ENCODE assay signal across 8 cellular contexts in the genomic region with DNA sequence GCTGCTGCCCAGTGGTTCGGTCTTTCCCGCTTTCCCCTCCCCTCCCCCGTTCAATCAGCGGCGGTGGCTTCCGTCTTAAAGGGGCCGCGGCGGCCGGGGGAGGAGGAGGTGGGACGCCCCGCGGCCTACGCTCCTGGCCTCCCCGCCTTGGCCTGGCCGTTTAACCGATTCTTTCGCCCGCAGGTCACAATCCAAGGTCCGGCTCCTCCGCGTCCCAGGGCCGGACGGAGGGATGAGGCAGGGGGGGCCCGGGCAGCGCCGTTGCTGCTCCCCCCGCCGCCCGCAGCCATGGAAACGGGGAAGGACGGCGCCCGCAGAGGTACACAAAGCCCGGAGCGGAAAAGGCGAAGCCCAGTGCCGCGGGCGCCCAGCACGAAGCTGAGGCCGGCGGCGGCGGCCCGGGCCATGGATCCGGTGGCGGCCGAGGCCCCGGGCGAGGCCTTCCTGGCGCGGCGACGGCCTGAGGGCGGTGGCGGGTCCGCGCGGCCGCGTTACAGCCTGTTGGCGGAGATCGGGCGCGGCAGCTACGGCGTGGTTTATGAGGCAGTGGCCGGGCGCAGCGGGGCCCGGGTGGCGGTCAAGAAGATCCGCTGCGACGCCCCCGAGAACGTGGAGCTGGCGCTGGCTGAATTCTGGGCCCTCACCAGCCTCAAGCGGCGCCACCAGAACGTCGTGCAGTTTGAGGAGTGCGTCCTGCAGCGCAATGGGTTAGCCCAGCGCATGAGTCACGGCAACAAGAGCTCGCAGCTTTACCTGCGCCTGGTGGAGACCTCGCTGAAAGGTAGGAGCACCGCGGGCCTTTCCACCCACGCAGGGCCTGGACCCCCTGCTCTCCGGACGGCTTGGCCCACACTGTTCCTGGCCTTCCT. TPM values are rescaled to one million over a fixed set of nuclear protein-coding genes. Genes with fewer than 3 reads are reported as not detected.
DNase-seq lines count a peak whose midpoint lies in the region; ATAC-seq and TF ChIP-seq lines count a peak whose summit lies in the region.

No MANE protein-coding gene starts in this region.

- no peaks in the 10 kb centered on the region; the same call in 1 of the 2 replicates for H3K36me3 ChIP-seq in GM06990 (ENCODE audit: control insufficient read depth, insufficient read depth, low read length)
- peaks cover 26% of the 10 kb centered on the region for H3K36me3 ChIP-seq in HAP-1 (replicated peaks)
- H3K36me3 ChIP-seq in MM.1S (replicated peaks; ENCODE audit: insufficient read depth, low read length) = 0 out of 2 replicates have a peak, but pooled peaks cover 8% of the 10 kb centered on the region
- H3K36me3 ChIP-seq in SK-N-SH (replicated peaks in 1 of 2; ENCODE audit: control insufficient read depth in 1 of 2, insufficient read depth in 2 of 2, low read length in 1 of 2) = peaks cover 13 to 27% of the 10 kb centered on the region in 2 experiments
- peaks cover 0 to 12% of the 10 kb centered on the region in 2 experiments for H3K36me3 ChIP-seq in trophoblast cell (ENCODE audit: control insufficient read depth in 1 of 2, insufficient read depth in 2 of 2, low read length in 2 of 2)
- H3K36me3 ChIP-seq in tibial nerve = peaks cover 0 to 3% (median 0%) of the 10 kb centered on the region in 3 donors

- no peak for TF ChIP-seq RAD21 in SK-N-SH (IDR thresholded peaks at IDR 0.05; ENCODE audit: low read length)

- POLR2A ChIA-PET in SK-N-SH (lab: Yijun Ruan, JAX) = interaction anchor here (0.9 to 2.0 kb wide), 6 partner anchors 9 to 326 kb away, joined by 3 to 5 read pairs (median 3); no protein-coding TSS in a partner anchor

- peak overlapping the region; percentile 46 for H3K4ac ChIP-seq in trophoblast cell (ENCODE audit: low read depth, low read length)

- H4K12ac ChIP-seq in trophoblast cell (ENCODE audit: low read depth, low read length) = peak overlapping the region; percentile 70

- H3K27me3 ChIP-seq in GM06990 (replicated peaks; ENCODE audit: control insufficient read depth, insufficient read depth, low read length) (no peaks in the 10 kb centered on the region), HAP-1 (ENCODE audit: low read depth) (no peaks in the 10 kb centered on the region), MM.1S (replicated peaks; ENCODE audit: insufficient read depth, low read length) (no peaks in the 10 kb centered on the region), SK-N-SH (ENCODE audit: insufficient read depth) (no peaks in the 10 kb centered on the region), trophoblast cell (ENCODE audit: insufficient read depth, low read length) (no peaks in the 10 kb centered on the region), tibial nerve (no peaks in the 10 kb centered on the region)

- H4K8ac ChIP-seq in trophoblast cell (ENCODE audit: low read depth, low read length) = peak overlapping the region; percentile 92

- peak overlapping the region; percentile 98 for H3K9ac ChIP-seq in MM.1S (ENCODE audit: low read length)
- H3K9ac ChIP-seq in SK-N-SH = peak overlapping the region; percentile 99
- peak overlapping the region; percentile 77 for H3K9ac ChIP-seq in trophoblast cell (ENCODE audit: low read length)

- intact Hi-C loops in Right ventricle myocardium superior (cut with DNase I) = loop anchor here (5.0 kb wide), 1 partner anchor 39 kb away; no protein-coding TSS in a partner anchor

- peaks cover 19% of the 10 kb centered on the region for H3K79me1 ChIP-seq in trophoblast cell (ENCODE audit: low read length)

- no peak for TF ChIP-seq EP300 in SK-N-SH (IDR thresholded peaks at IDR 0.05; ENCODE audit: borderline replicate concordance in 1 of 2, low read depth in 1 of 2, low read length in 1 of 2)
- peak; percentile 11 to 90 for TF ChIP-seq EP300 in tibial nerve (IDR thresholded peaks at IDR 0.05)

- CTCF ChIA-PET in SK-N-SH (lab: Yijun Ruan, JAX) = interaction anchor here (1.0 to 3.0 kb wide), 8 partner anchors 9 to 326 kb away, joined by 3 to 19 read pairs (median 4); no protein-coding TSS in a partner anchor

- in situ Hi-C loops in HAP-1 (cut with MboI; ENCODE audit: low sequenced_read_pairs) = no loop called here

- H2BK5ac ChIP-seq in trophoblast cell (ENCODE audit: low read depth, low read length, poor library complexity) = peak overlapping the region; percentile 98

- peak; percentile 91 for DNase-seq in GM06990 (ENCODE audit: extremely low read depth, insufficient read length)
- peak; percentile 67 to 89 for DNase-seq in HAP-1 (ENCODE audit: low spot score in 2 of 2)
- peak; percentile 85 for DNase-seq in MM.1S
- peak; percentile 97 for DNase-seq in SK-N-SH
- peak; percentile 81 for DNase-seq in activated naive CD8-positive, alpha-beta T cell treated with anti-CD3 and anti-CD28 coated beads for 36 hours
- DNase-seq in Right ventricle myocardium superior = peak; percentile 92
- peak; percentile 82 to 87 for DNase-seq in trophoblast cell
- DNase-seq in tibial nerve (ENCODE audit: low spot score in 2 of 2) = peak; percentile 77 to 82

- peak overlapping the region; percentile 99 for H3K27ac Mint-ChIP-seq in activated naive CD8-positive, alpha-beta T cell treated with anti-CD3 and anti-CD28 coated beads for 36 hours

- H3K14ac ChIP-seq in trophoblast cell (ENCODE audit: low read length) = peak overlapping the region; percentile 91

- H3K9me2 ChIP-seq in MM.1S (replicated peaks; ENCODE audit: insufficient read depth, low read length) (no peaks in the 10 kb centered on the region), SK-N-SH (no peaks in the 10 kb centered on the region)

- H2BK12ac ChIP-seq in trophoblast cell (ENCODE audit: low read length) = peak overlapping the region; percentile 28

- peak overlapping the region; percentile 97 for H3K27ac ChIP-seq in MM.1S (ENCODE audit: low read length)
- peak overlapping the region; percentile 99 to 100 for H3K27ac ChIP-seq in SK-N-SH (ENCODE audit: low read depth in 2 of 2, low read length in 1 of 2)
- peak overlapping the region; percentile 98 for H3K27ac ChIP-seq in trophoblast cell (ENCODE audit: low read depth, low read length)
- H3K27ac ChIP-seq in tibial nerve = peak overlapping the region; percentile 94 to 99 (median 98)

- peak overlapping the region; percentile 85 for H2AFZ ChIP-seq in MM.1S (ENCODE audit: low read length)
- peak overlapping the region; percentile 89 for H2AFZ ChIP-seq in SK-N-SH (ENCODE audit: low read depth)
- peak overlapping the region; percentile 95 for H2AFZ ChIP-seq in trophoblast cell (ENCODE audit: insufficient read depth, low read length, poor library complexity)

- H3K4me2 ChIP-seq in MM.1S (ENCODE audit: low read depth, low read length) (peak overlapping the region; percentile 88), SK-N-SH (peak overlapping the region; percentile 95), trophoblast cell (ENCODE audit: low read length) (peak overlapping the region; percentile 78)

- H2BK120ac ChIP-seq in trophoblast cell (ENCODE audit: insufficient read depth, low read length, poor library complexity) = peak overlapping the region; percentile 97

- peak overlapping the region; percentile 57 for H2AK5ac ChIP-seq in trophoblast cell (ENCODE audit: low read length)

- peaks cover 15% of the 10 kb centered on the region; the same call in 1 of the 2 replicates for H3F3A ChIP-seq in MM.1S (ENCODE audit: insufficient read depth, low read length)
- H3F3A ChIP-seq in SK-N-SH (replicated peaks; ENCODE audit: insufficient read depth) = no peaks in the 10 kb centered on the region

- H3K4me3 Mint-ChIP-seq in activated naive CD8-positive, alpha-beta T cell treated with anti-CD3 and anti-CD28 coated beads for 36 hours = peak overlapping the region; percentile 95

- peak overlapping the region; percentile 96 for H3K4me3 ChIP-seq in GM06990 (replicated peaks; ENCODE audit: low read depth, low read length)
- H3K4me3 ChIP-seq in HAP-1 = peak overlapping the region; percentile 89
- peak overlapping the region; percentile 93 for H3K4me3 ChIP-seq in MM.1S (ENCODE audit: low read length)
- H3K4me3 ChIP-seq in SK-N-SH (ENCODE audit: low read depth in 2 of 2, low read length in 1 of 2) = peak overlapping the region; percentile 87 to 91
- H3K4me3 ChIP-seq in trophoblast cell (ENCODE audit: low read depth, low read length) = peak overlapping the region; percentile 88
- H3K4me3 ChIP-seq in tibial nerve = peak overlapping the region; percentile 76 to 96 (median 89)

- H4K91ac ChIP-seq in trophoblast cell (ENCODE audit: low read depth, low read length) = peak overlapping the region; percentile 96

- no peaks in the 10 kb centered on the region for H3K9me3 Mint-ChIP-seq in activated naive CD8-positive, alpha-beta T cell treated with anti-CD3 and anti-CD28 coated beads for 36 hours

- H3K79me2 ChIP-seq in MM.1S (ENCODE audit: low read length) = peaks cover 50% of the 10 kb centered on the region
- H3K79me2 ChIP-seq in SK-N-SH (ENCODE audit: insufficient read depth) = peaks cover 56% of the 10 kb centered on the region
- peaks cover 26% of the 10 kb centered on the region for H3K79me2 ChIP-seq in trophoblast cell (ENCODE audit: control insufficient read depth, insufficient read depth, low read length, poor library complexity)

- H3K9me3 ChIP-seq in HAP-1 (no peaks in the 10 kb centered on the region), MM.1S (replicated peaks; ENCODE audit: insufficient read depth, low read length) (no peaks in the 10 kb centered on the region), SK-N-SH (no peaks in the 10 kb centered on the region), trophoblast cell (ENCODE audit: insufficient read depth, low read depth, low read length) (no peaks in the 10 kb centered on the region), tibial nerve (no peaks in the 10 kb centered on the region)

- peak overlapping the region; percentile 94 for H3K18ac ChIP-seq in trophoblast cell (ENCODE audit: low read length)

- H4K20me1 ChIP-seq in MM.1S (ENCODE audit: insufficient read depth, low read length) (no peaks in the 10 kb centered on the region; the same call in 1 of the 2 replicates), SK-N-SH (ENCODE audit: insufficient read depth) (peaks cover 29% of the 10 kb centered on the region)

- H3K4me1 ChIP-seq in HAP-1 (peaks cover 8% of the 10 kb centered on the region), MM.1S (ENCODE audit: low read length) (peaks cover 14% of the 10 kb centered on the region), SK-N-SH (ENCODE audit: control insufficient read depth in 1 of 2, insufficient read depth in 2 of 2, low read depth in 1 of 2, low read length in 1 of 2) (peaks cover 8 to 19% of the 10 kb centered on the region in 2 experiments; a peak in 3 of 4 replicates), trophoblast cell (ENCODE audit: control insufficient read depth in 1 of 2, insufficient read depth in 2 of 2, low read length in 2 of 2) (peaks cover 0 to 19% of the 10 kb centered on the region in 2 experiments), tibial nerve (peaks cover 0 to 57% (median 33%) of the 10 kb centered on the region in 4 donors)

- H3K36me3 Mint-ChIP-seq in activated naive CD8-positive, alpha-beta T cell treated with anti-CD3 and anti-CD28 coated beads for 36 hours = peaks cover 30% of the 10 kb centered on the region

- no peak overlapping the region for H3K23ac ChIP-seq in trophoblast cell (ENCODE audit: low read length)

- H3K27me3 Mint-ChIP-seq in activated naive CD8-positive, alpha-beta T cell treated with anti-CD3 and anti-CD28 coated beads for 36 hours = no peaks in the 10 kb centered on the region

- peaks cover 45% of the 10 kb centered on the region for H3K4me1 Mint-ChIP-seq in activated naive CD8-positive, alpha-beta T cell treated with anti-CD3 and anti-CD28 coated beads for 36 hours

- peak; percentile 42 to 70 for TF ChIP-seq POLR2A in tibial nerve (IDR thresholded peaks at IDR 0.05)

- no peak for TF ChIP-seq CTCF in GM06990 (IDR thresholded peaks at IDR 0.05; ENCODE audit: insufficient read depth, low read length, poor library complexity, severe bottlenecking)
- TF ChIP-seq CTCF in MM.1S (IDR thresholded peaks at IDR 0.05; ENCODE audit: low read length) = no peak
- TF ChIP-seq CTCF in SK-N-SH (IDR thresholded peaks at IDR 0.05) = no peak
- TF ChIP-seq CTCF in tibial nerve (IDR thresholded peaks at IDR 0.05) = peak in 2 of 5 experiments; percentile 29 to 59

- whole genome bisulfite sequencing in SK-N-SH (ENCODE audit: low lambda C conversion rate) = under 1% methylated on average over 19 of the region's 95 CpGs
- no CpG with 5 or more reads among the region's 95 CpGs for WGBS in trophoblast cell (ENCODE audit: extremely low coverage, insufficient coverage, insufficient read length)
- WGBS in tibial nerve, 2 donors = 0 to 3% methylated on average over 24 to 34 of the region's 95 CpGs

- peak; percentile 86 for ATAC-seq in Right ventricle myocardium superior (ENCODE audit: poor library complexity)

RNA-seq across cellular contexts. Expression of a gene that starts 1.2 kb away (rescaled TPM):
- polyA plus RNA-seq in SK-N-SH (2012; rRNA removed) = 6.7 and 7.5 TPM in 2 replicates
- 3.9 and 5.2 TPM in 2 replicates for polyA plus RNA-seq in SK-N-SH (2012; cell fraction: cytosol; rRNA removed)
- 16.3 and 16.5 TPM in 2 replicates for polyA plus RNA-seq in SK-N-SH (2012; cell fraction: nucleus; rRNA removed)
- total RNA-seq in activated naive CD8-positive, alpha-beta T cell treated with anti-CD3 and anti-CD28 coated beads for 36 hours = 10 to 100 TPM; 19.1 to 19.9 TPM
- total RNA-seq in Right ventricle myocardium superior = 11.7 TPM
- polyA plus RNA-seq in trophoblast cell (2013) = 19.0 and 19.9 TPM in 2 replicates
- total RNA-seq in tibial nerve = 10 to 100 TPM; 13.3 to 26.1 (median 20.5) TPM

Comparison
In these comparisons a context has a peak if more than half of its experiments do, and no peak if none do; other contexts are left out.
1. Peak in every context shown above with its lines: DNase-seq, ATAC-seq, H3K4me3 ChIP-seq and H3K27ac ChIP-seq.